8 cellular contexts compared by ENCODE assay signal in genomic region chr11:8964324-8965320, GRCh38. TPM values are rescaled to one million over a fixed set of nuclear protein-coding genes. Genes with fewer than 3 reads are reported as not detected.
DNase-seq lines count a peak whose midpoint lies in the region; TF ChIP-seq lines count a peak whose summit lies in the region.

TSS of gene TMEM9B (minus strand) at chr11:8964442. CDS start at chr11:8964313, 129 bp downstream.

- CTCF ChIA-PET in SK-N-SH (lab: Yijun Ruan, JAX): interaction anchor here (0.7 to 3.0 kb wide), 5 partner anchors 24 to 63 kb away, joined by 3 to 21 read pairs (median 4); partner anchors contain the start of gene AKIP1

- no peak for TF ChIP-seq EP300 in SK-N-SH (IDR thresholded peaks at IDR 0.05; ENCODE audit: borderline replicate concordance in 1 of 2, low read depth in 1 of 2, low read length in 1 of 2)

- peaks cover 17% of the 10 kb centered on the region for H4K20me1 ChIP-seq in Loucy (ENCODE audit: insufficient read depth, low read length, poor library complexity, severe bottlenecking)
- H4K20me1 ChIP-seq in SK-N-SH (ENCODE audit: insufficient read depth): no peaks in the 10 kb centered on the region

- H3K4me1 ChIP-seq in Loucy (ENCODE audit: insufficient read depth, low read length, poor library complexity, severe bottlenecking) (peaks cover 30% of the 10 kb centered on the region), SK-N-SH (ENCODE audit: control insufficient read depth in 1 of 2, insufficient read depth in 2 of 2, low read depth in 1 of 2, low read length in 1 of 2) (peaks cover 3 to 13% of the 10 kb centered on the region in 2 experiments; a peak in 2 of 4 replicates)

- H3K27ac ChIP-seq in SK-N-SH (ENCODE audit: low read depth in 2 of 2, low read length in 1 of 2): peak within 1 kb of the TSS; percentile 83 to 96
- peak within 1 kb of the TSS; percentile 88 for H3K27ac ChIP-seq in substantia nigra (ENCODE audit: low read depth, low read length, poor library complexity, severe bottlenecking)

- peak; percentile 22 for DNase-seq in GF-D8 (lab: John Stamatoyannopoulos, UW)
- peak; percentile 94 for DNase-seq in H7
- peak; percentile 95 for DNase-seq in SK-N-SH
- DNase-seq in activated naive CD4-positive, alpha-beta T cell treated with anti-CD3 and anti-CD28 coated beads, Interleukin-2, amount 50 U/mL, for 16 hours: peak; percentile 78
- DNase-seq in germinal center (ENCODE audit: low spot score): peak; percentile 82
- peak; percentile 30 for DNase-seq in non-pigmented ciliary epithelial cell (ENCODE audit: low read depth)
- peak; percentile 55 to 97 (median 83) for DNase-seq in substantia nigra (lab: John Stamatoyannopoulos, UW)

- no peaks in the 10 kb centered on the region for H3K27me3 ChIP-seq in H7 (ENCODE audit: control insufficient read depth, insufficient read depth, low read length)
- H3K27me3 ChIP-seq in Loucy (ENCODE audit: insufficient read depth, low read length, poor library complexity, severe bottlenecking): no peaks in the 10 kb centered on the region
- H3K27me3 ChIP-seq in SK-N-SH (ENCODE audit: insufficient read depth): no peaks in the 10 kb centered on the region

- H3K9me2 ChIP-seq in Loucy (replicated peaks; ENCODE audit: low read depth, low read length): no peaks in the 10 kb centered on the region
- no peaks in the 10 kb centered on the region for H3K9me2 ChIP-seq in SK-N-SH

- POLR2A ChIA-PET in SK-N-SH (lab: Yijun Ruan, JAX): interaction anchor here (0.6 to 2.0 kb wide), 8 partner anchors 11 to 496 kb away, joined by 3 to 6 read pairs (median 3); partner anchors contain the start of genes RPL27A, TRIM66 and ZNF143

- H3K9me3 ChIP-seq in Loucy (ENCODE audit: insufficient read depth, low read depth, low read length) (no peaks in the 10 kb centered on the region), SK-N-SH (no peaks in the 10 kb centered on the region)

- TF ChIP-seq CTCF in Loucy (conservative IDR thresholded peaks at IDR 0.05; ENCODE audit: low read length): no peak
- TF ChIP-seq CTCF in SK-N-SH (IDR thresholded peaks at IDR 0.05): no peak

- H2AFZ ChIP-seq in Loucy (ENCODE audit: low read length) (peak within 1 kb of the TSS; percentile 97), SK-N-SH (ENCODE audit: low read depth) (peak within 1 kb of the TSS; percentile 43)

- H3K9ac ChIP-seq in Loucy (ENCODE audit: low read depth, low read length, poor library complexity, severe bottlenecking) (peak within 1 kb of the TSS; percentile 89), SK-N-SH (peak within 1 kb of the TSS; percentile 82)

- under 1% methylated on average over 28 of the region's 67 CpGs for WGBS in SK-N-SH (ENCODE audit: low lambda C conversion rate)

- peak within 1 kb of the TSS; percentile 99 for H3K4me2 ChIP-seq in Loucy (ENCODE audit: low read depth, low read length, poor library complexity, severe bottlenecking)
- H3K4me2 ChIP-seq in SK-N-SH: peak within 1 kb of the TSS; percentile 96

- TF ChIP-seq RAD21 in SK-N-SH (IDR thresholded peaks at IDR 0.05; ENCODE audit: low read length): peak; percentile 17; the same call in 1 of the 2 replicates

- H3K36me3 ChIP-seq in H7 (replicated peaks; ENCODE audit: control insufficient read depth, insufficient read depth, low read length) (no peaks in the 10 kb centered on the region; the same call in 1 of the 2 replicates), Loucy (ENCODE audit: insufficient read depth, low read length) (no peaks in the 10 kb centered on the region), SK-N-SH (replicated peaks in 1 of 2; ENCODE audit: control insufficient read depth in 1 of 2, insufficient read depth in 2 of 2, low read length in 1 of 2) (peaks cover 3 to 5% of the 10 kb centered on the region in 2 experiments)

- H3K79me2 ChIP-seq in Loucy (ENCODE audit: insufficient read depth, low read length): peaks cover 38% of the 10 kb centered on the region
- peaks cover 47% of the 10 kb centered on the region for H3K79me2 ChIP-seq in SK-N-SH (ENCODE audit: insufficient read depth)

- H3K4me3 ChIP-seq in H7 (ENCODE audit: insufficient read depth, low read depth, low read length) (peak within 1 kb of the TSS; percentile 93), Loucy (ENCODE audit: low read length, poor library complexity, severe bottlenecking) (peak within 1 kb of the TSS; percentile 97), SK-N-SH (ENCODE audit: low read depth in 2 of 2, low read length in 1 of 2) (peak within 1 kb of the TSS; percentile 68 to 93)

- H3F3A ChIP-seq in Loucy (ENCODE audit: low read depth) (no peaks in the 10 kb centered on the region), SK-N-SH (replicated peaks; ENCODE audit: insufficient read depth) (peaks cover 5% of the 10 kb centered on the region)

TF ChIP-seq in SK-N-SH, 30 proteins besides CTCF, POLR2A, EP300 and RAD21 (continues in another document):
- peak; percentile 77 for TF ChIP-seq TAF1 (IDR thresholded peaks at IDR 0.05; ENCODE audit: borderline replicate concordance, low read depth, low read length)
- 0 out of 2 replicates have a peak, but pooled peaks have one; percentile 17 for TF ChIP-seq TEAD4 (IDR thresholded peaks at IDR 0.05; ENCODE audit: borderline replicate concordance, insufficient read depth)
- TF ChIP-seq SIN3A (IDR thresholded peaks at IDR 0.05; ENCODE audit: borderline replicate concordance, low read depth, low read length): peak; percentile 90
- TF ChIP-seq FOSL2 (IDR thresholded peaks at IDR 0.05; ENCODE audit: borderline replicate concordance, low read depth): peak; percentile 1; the same call in 1 of the 2 replicates
- TF ChIP-seq ELF1 (IDR thresholded peaks at IDR 0.05): peak; percentile 91
- TF ChIP-seq RXRA (IDR thresholded peaks at IDR 0.05; ENCODE audit: borderline replicate concordance, low read depth): peak; percentile 20; the same call in 1 of the 2 replicates
- TF ChIP-seq POLR2AphosphoS5 (IDR thresholded peaks at IDR 0.05; ENCODE audit: low read depth, low read length): peak; percentile 85
- peak; percentile 89 for TF ChIP-seq GABPA (IDR thresholded peaks at IDR 0.05; ENCODE audit: low read depth)
- TF ChIP-seq REST (IDR thresholded peaks at IDR 0.05; ENCODE audit: low read depth, low read length): peak; percentile 34; the same call in 1 of the 2 replicates
- TF ChIP-seq ZBTB33 (IDR thresholded peaks at IDR 0.05; ENCODE audit: borderline replicate concordance, low read depth): 0 out of 2 replicates have a peak, but pooled peaks have one; percentile 34
- TF ChIP-seq SMC3 (IDR thresholded peaks at IDR 0.05; ENCODE audit: low read depth, low read length): 0 out of 2 replicates have a peak, but pooled peaks have one; percentile 5
- no peak for TF ChIP-seq IRF3 (IDR thresholded peaks at IDR 0.05; ENCODE audit: low read depth, low read length)
- no peak for TF ChIP-seq RCOR1 (IDR thresholded peaks at IDR 0.05; ENCODE audit: low read length)
- no peak for TF ChIP-seq MEF2A (IDR thresholded peaks at IDR 0.05; ENCODE audit: borderline replicate concordance, low read depth)

RNA-seq across cellular contexts. Expression of gene TMEM9B, which starts in this region (rescaled TPM):
- 8.5 and 9.9 TPM in 2 replicates for total RNA-seq in H7 (2014; rRNA removed; shearing (Covaris generic))
- 21.8 and 29.3 TPM in 2 replicates for polyA plus RNA-seq in SK-N-SH (2012; rRNA removed)
- polyA plus RNA-seq in SK-N-SH (2012; cell fraction: cytosol; rRNA removed): 35.0 and 40.0 TPM in 2 replicates
- polyA plus RNA-seq in SK-N-SH (2012; cell fraction: nucleus; rRNA removed): 3.8 and 9.8 TPM in 2 replicates

Comparison
In these comparisons a context has a peak if more than half of its experiments do, and no peak if none do; other contexts are left out.
1. Peak in every context shown above with its lines: DNase-seq, H3K4me3 ChIP-seq and H3K27ac ChIP-seq.
2. DNase-seq: peak in every context shown above with its lines; median percentile 95 in SK-N-SH; 94 in H7; 83 in substantia nigra; 82 in germinal center; 78 in activated naive CD4-positive, alpha-beta T cell treated with anti-CD3 and anti-CD28 coated beads, Interleukin-2, amount 50 U/mL, for 16 hours; 30 in non-pigmented ciliary epithelial cell; 22 in GF-D8.